Comparison of ENCODE assay signal across 8 cellular contexts in the genomic region with DNA sequence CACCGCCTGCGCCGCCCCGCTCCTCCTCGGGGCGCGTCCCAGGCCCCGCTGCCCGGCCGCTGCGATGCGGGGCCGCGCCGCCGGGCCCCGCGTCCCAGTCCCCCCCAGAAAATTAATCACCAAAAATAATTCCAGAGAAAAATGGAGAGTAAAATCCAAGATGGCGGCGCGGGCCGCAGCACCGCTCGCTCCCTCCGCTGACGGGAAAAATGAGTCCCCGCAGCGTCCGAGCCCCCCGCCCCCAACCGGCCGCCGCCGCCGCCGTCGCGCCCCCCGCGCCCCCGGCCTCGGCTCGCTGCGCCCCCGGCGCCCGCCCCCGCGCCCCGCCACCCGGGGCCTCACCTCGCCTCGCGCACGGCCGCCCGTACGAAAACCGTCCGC. TPM values are rescaled to one million over a fixed set of nuclear protein-coding genes. Genes with fewer than 3 reads are reported as not detected.
A peak's percentile ranks its signal among the peaks of the same experiment; 100 is the strongest.
DNase-seq lines count a peak whose midpoint lies in the region; ATAC-seq and TF ChIP-seq lines count a peak whose summit lies in the region.

A gene (minus strand): TSS at position 162 of the 381 bp plus-strand sequence. CDS start 23,220 bp downstream, outside the sequence.

- H3K4me1 ChIP-seq in HAP-1 (peaks cover 6% of the 10 kb centered on the region; the same call in 1 of the 2 replicates), cardiac muscle cell (ENCODE audit: low read depth) (peaks cover 11% of the 10 kb centered on the region), aorta (ENCODE audit: control insufficient read depth in 1 of 2, insufficient read depth in 2 of 2, low read length in 2 of 2) (peaks cover 0 to 4% of the 10 kb centered on the region in 2 donors)

- WGBS in aorta, 2 donors = 1% methylated on average over 31 to 60 of the region's 60 CpGs

- H3K27ac ChIP-seq in cardiac muscle cell (peak within 1 kb of the TSS; percentile 100), aorta (ENCODE audit: low read depth in 1 of 2, low read length in 2 of 2) (peak within 1 kb of the TSS; percentile 93 to 100)

- DNase-seq in COLO668 (lab: John Stamatoyannopoulos, UW; ENCODE audit: unreplicated experiment) = peak; percentile 79
- DNase-seq in HAP-1 (ENCODE audit: low spot score in 2 of 2) = peak in 1 of 2 experiments; percentile 72
- peak; percentile 25 for DNase-seq in NCI-H748 treated with DMSO at 0.1 percent for 48 hours (lab: John Stamatoyannopoulos, UW)
- DNase-seq in cardiac muscle cell (ENCODE audit: low read depth in 1 of 2, low spot score in 1 of 2) = peak; percentile 74 to 75
- peak in 7 of 10 donors; percentile 22 to 87 (median 59) for DNase-seq in posterior cingulate gyrus
- peak in 1 of 2 donors; percentile 70 for DNase-seq in aorta

- peak within 1 kb of the TSS; percentile 99 for H3K27ac Mint-ChIP-seq in activated naive CD4-positive, alpha-beta T cell treated with anti-CD3 and anti-CD28 coated beads, Interleukin-2, amount 50 U/mL, for 24 hours

- ATAC-seq in aorta (ENCODE audit: low FRiP score) (no peak), GM19351 (IDR thresholded peaks at IDR 0.05; ENCODE audit: unreplicated experiment) (no peak)

- no peaks in the 10 kb centered on the region for H3K9me3 ChIP-seq in HAP-1
- H3K9me3 ChIP-seq in cardiac muscle cell (ENCODE audit: low read depth) = no peaks in the 10 kb centered on the region
- H3K9me3 ChIP-seq in aorta (ENCODE audit: control insufficient read depth, low read length) = no peaks in the 10 kb centered on the region

- H3K9me3 Mint-ChIP-seq in activated naive CD4-positive, alpha-beta T cell treated with anti-CD3 and anti-CD28 coated beads, Interleukin-2, amount 50 U/mL, for 24 hours = no peaks in the 10 kb centered on the region

- H3K4me3 ChIP-seq in HAP-1 (peak within 1 kb of the TSS; percentile 88), cardiac muscle cell (peak within 1 kb of the TSS; percentile 94), aorta (ENCODE audit: low read length in 2 of 2) (peak within 1 kb of the TSS; percentile 88 to 91)

- no peaks in the 10 kb centered on the region for H3K27me3 Mint-ChIP-seq in activated naive CD4-positive, alpha-beta T cell treated with anti-CD3 and anti-CD28 coated beads, Interleukin-2, amount 50 U/mL, for 24 hours

- peaks cover 56% of the 10 kb centered on the region for H3K4me1 Mint-ChIP-seq in activated naive CD4-positive, alpha-beta T cell treated with anti-CD3 and anti-CD28 coated beads, Interleukin-2, amount 50 U/mL, for 24 hours

- in situ Hi-C loops in HAP-1 (cut with MboI; ENCODE audit: low sequenced_read_pairs) = no loop called here

- H3K27me3 ChIP-seq in HAP-1 (ENCODE audit: low read depth) (no peaks in the 10 kb centered on the region), cardiac muscle cell (no peaks in the 10 kb centered on the region), aorta (ENCODE audit: control insufficient read depth in 1 of 2, insufficient read depth in 2 of 2, low read length in 1 of 2) (no peaks in the 10 kb centered on the region)

- H3K36me3 ChIP-seq in HAP-1 (replicated peaks) (no peaks in the 10 kb centered on the region), cardiac muscle cell (no peaks in the 10 kb centered on the region), aorta (ENCODE audit: control insufficient read depth in 1 of 2, insufficient read depth in 2 of 2, low read length in 1 of 2) (no peaks in the 10 kb centered on the region)

- H3K36me3 Mint-ChIP-seq in activated naive CD4-positive, alpha-beta T cell treated with anti-CD3 and anti-CD28 coated beads, Interleukin-2, amount 50 U/mL, for 24 hours = no peaks in the 10 kb centered on the region

- intact Hi-C loops in posterior cingulate gyrus (cut with DNase I) = loop anchor here (5.0 to 10.0 kb wide), 2 partner anchors 91 to 162 kb away; a partner anchor contains a TSS
- intact Hi-C loops in aorta (cut with DNase I) = loop anchor here (5.0 to 10.0 kb wide), 2 partner anchors 62 to 169 kb away; a partner anchor contains a TSS

- H3K4me3 Mint-ChIP-seq in activated naive CD4-positive, alpha-beta T cell treated with anti-CD3 and anti-CD28 coated beads, Interleukin-2, amount 50 U/mL, for 24 hours = peak within 1 kb of the TSS; percentile 96

- no peak for TF ChIP-seq CTCF in cardiac muscle cell (IDR thresholded peaks at IDR 0.05; ENCODE audit: low read depth, low read length)

RNA-seq across cellular contexts. Expression of the gene that starts here (rescaled TPM):
- total RNA-seq in cardiac muscle cell (29.1 and 36.7 TPM in 2 replicates), aorta (10 to 100 TPM; 39.9 to 49.6 TPM)
- polyA plus RNA-seq in cardiac muscle cell (34.1 and 35.9 TPM in 2 replicates), aorta (10 to 100 TPM; 24.4 to 27.9 TPM)
